ENCODE assay signal across 8 cellular contexts in the genomic region with DNA sequence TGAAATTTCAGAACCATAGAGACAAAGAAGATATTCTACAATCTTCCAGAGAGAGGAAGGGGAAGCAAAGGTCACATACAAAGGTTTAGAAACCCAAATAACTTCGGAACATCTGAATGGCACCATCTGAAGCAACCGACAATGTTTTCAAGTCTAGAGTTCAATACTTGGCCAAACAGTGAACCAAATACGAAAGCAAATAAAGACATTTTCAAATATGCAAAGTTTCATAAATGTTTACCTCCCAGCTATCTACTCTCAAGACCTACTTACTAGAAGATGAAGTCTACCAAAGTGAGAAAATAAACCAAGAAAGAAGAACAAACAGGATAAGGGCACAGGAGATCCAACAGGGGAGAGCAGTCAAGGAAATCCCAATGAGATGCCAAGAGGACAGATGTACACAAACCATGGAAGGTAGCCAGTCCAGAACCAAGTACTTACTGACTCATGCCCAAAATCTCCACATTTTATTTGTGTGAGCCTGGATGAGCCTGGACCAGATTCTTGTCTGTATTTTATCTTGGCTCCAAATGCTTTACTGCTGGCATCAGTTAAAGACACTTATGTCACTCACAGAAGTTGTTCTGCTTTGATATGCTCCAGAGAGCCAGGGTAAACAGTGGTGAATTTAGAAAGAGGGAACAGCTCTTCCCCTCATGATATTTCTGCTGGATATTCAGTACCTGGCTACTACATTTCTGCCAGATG.
A peak's percentile ranks its signal among the peaks of the same experiment; 100 is the strongest.
DNase-seq lines count a peak whose midpoint lies in the region; ATAC-seq and TF ChIP-seq lines count a peak whose summit lies in the region.
"Not testable (repeated sequence)": the region's sequence is repeated elsewhere in the genome, so short reads cannot be mapped to it uniquely, and the experiment has no call there.

No MANE protein-coding gene starts in this region.

- H4K12ac ChIP-seq in trophoblast cell (ENCODE audit: low read depth, low read length): not testable (repeated sequence)

- H4K91ac ChIP-seq in trophoblast cell (ENCODE audit: low read depth, low read length): peak overlapping the region; percentile 96

- not testable (repeated sequence) for H3K27me3 ChIP-seq in trophoblast cell (ENCODE audit: insufficient read depth, low read length)

- not testable (repeated sequence) for TF ChIP-seq CTCF in WTC11 (IDR thresholded peaks at IDR 0.05); epithelial cell of proximal tubule (conservative IDR thresholded peaks at IDR 0.05; ENCODE audit: low read depth, low read length)

- H2BK120ac ChIP-seq in trophoblast cell (ENCODE audit: insufficient read depth, low read length, poor library complexity): peak overlapping the region; percentile 98

- CTCF ChIA-PET in WTC11 (lab: Charles Lee): not testable (repeated sequence)

- H3K36me3 Mint-ChIP-seq in WTC11: not testable (repeated sequence)

- peak; percentile 78 for DNase-seq in A172 (ENCODE audit: low spot score)
- peak; percentile 43 for DNase-seq in DMS79 (lab: John Stamatoyannopoulos, UW)
- peak; percentile 79 to 91 for DNase-seq in NCI-H446 (lab: John Stamatoyannopoulos, UW)
- DNase-seq in WTC11 (ENCODE audit: low spot score): not testable (repeated sequence)
- peak; percentile 32 for DNase-seq in epithelial cell of proximal tubule (ENCODE audit: low read depth)
- DNase-seq in kidney tubule cell (ENCODE audit: low spot score): peak; percentile 84
- DNase-seq in trophoblast cell: peak; percentile 36 to 74

- H2BK12ac ChIP-seq in trophoblast cell (ENCODE audit: low read length): not testable (repeated sequence)

- H3K36me3 ChIP-seq in trophoblast cell (ENCODE audit: control insufficient read depth in 1 of 2, insufficient read depth in 2 of 2, low read length in 2 of 2): not testable (repeated sequence)

- H3K4ac ChIP-seq in trophoblast cell (ENCODE audit: low read depth, low read length): not testable (repeated sequence)

- not testable (repeated sequence) for H3K23ac ChIP-seq in trophoblast cell (ENCODE audit: low read length)

- H3K27me3 Mint-ChIP-seq in WTC11 (ENCODE audit: low read depth): not testable (repeated sequence)

- no CpG with 5 or more reads among the region's 3 CpGs for WGBS in trophoblast cell (ENCODE audit: extremely low coverage, insufficient coverage, insufficient read length)

- peak overlapping the region; percentile 98 for H2BK5ac ChIP-seq in trophoblast cell (ENCODE audit: low read depth, low read length, poor library complexity)

- not testable (repeated sequence) for H3K4me3 Mint-ChIP-seq in WTC11

- not testable (repeated sequence) for H3K79me2 ChIP-seq in trophoblast cell (ENCODE audit: control insufficient read depth, insufficient read depth, low read length, poor library complexity)

- peak overlapping the region; percentile 32 for H3K4me3 ChIP-seq in epithelial cell of proximal tubule (ENCODE audit: low read depth, low read length)
- H3K4me3 ChIP-seq in trophoblast cell (ENCODE audit: low read depth, low read length): not testable (repeated sequence)

- H2AFZ ChIP-seq in trophoblast cell (ENCODE audit: insufficient read depth, low read length, poor library complexity): peak overlapping the region; percentile 60

- H2AK5ac ChIP-seq in trophoblast cell (ENCODE audit: low read length): peak overlapping the region; percentile 94

- H3K27ac Mint-ChIP-seq in WTC11: not testable (repeated sequence)

- not testable (repeated sequence) for H3K9ac ChIP-seq in trophoblast cell (ENCODE audit: low read length)

- H3K4me2 ChIP-seq in trophoblast cell (ENCODE audit: low read length): not testable (repeated sequence)

- H3K14ac ChIP-seq in trophoblast cell (ENCODE audit: low read length): peak overlapping the region; percentile 77

- not testable (repeated sequence) for H3K18ac ChIP-seq in trophoblast cell (ENCODE audit: low read length)

- ATAC-seq in HG03442 (IDR thresholded peaks at IDR 0.05; ENCODE audit: unreplicated experiment): peak; percentile 14
- ATAC-seq in WTC11: not testable (repeated sequence)

- H3K9me3 Mint-ChIP-seq in WTC11: peaks cover 16% of the 10 kb centered on the region

- peak overlapping the region; percentile 85 for H4K8ac ChIP-seq in trophoblast cell (ENCODE audit: low read depth, low read length)

- peaks cover 10% of the 10 kb centered on the region for H3K79me1 ChIP-seq in trophoblast cell (ENCODE audit: low read length)

- H3K9me3 ChIP-seq in trophoblast cell (ENCODE audit: insufficient read depth, low read depth, low read length): not testable (repeated sequence)

- peaks cover 29% of the 10 kb centered on the region for H3K4me1 Mint-ChIP-seq in WTC11

- H3K27ac ChIP-seq in trophoblast cell (ENCODE audit: low read depth, low read length): peak overlapping the region; percentile 98

- H3K4me1 ChIP-seq in trophoblast cell (ENCODE audit: control insufficient read depth in 1 of 2, insufficient read depth in 2 of 2, low read length in 2 of 2): peaks cover 9 to 10% of the 10 kb centered on the region in 2 experiments

- POLR2A ChIA-PET in WTC11 (lab: Charles Lee): not testable (repeated sequence)

TF ChIP-seq in WTC11, 78 proteins besides CTCF, POLR2A, EP300 and RAD21:
- peak; percentile 62 for TF ChIP-seq GABPB1 (CRISPR knock-in tag; IDR thresholded peaks at IDR 0.05)
TF ChIP-seq in WTC11: peak in this region for 1; not testable (repeated sequence) for 77.
